ENCODE assay signal across 8 cellular contexts in genomic region chr16:67833418-67834241, GRCh38. TPM values are rescaled to one million over a fixed set of nuclear protein-coding genes. Genes with fewer than 3 reads are reported as not detected.
DNase-seq lines count a peak whose midpoint lies in the region; ATAC-seq, FAIRE-seq and TF ChIP-seq lines count a peak whose summit lies in the region.

No MANE protein-coding gene starts in this region.

- H3K27ac ChIP-seq in A549 (peak overlapping the region; percentile 79 to 91), brain microvascular endothelial cell (peak overlapping the region; percentile 69), skeletal muscle tissue (ENCODE audit: low read depth, low read length) (peak overlapping the region; percentile 70)

- peaks cover 6% of the 10 kb centered on the region; the same call in 1 of the 3 replicates for H3K4me1 ChIP-seq in A549
- H3K4me1 ChIP-seq in skeletal muscle tissue (ENCODE audit: control insufficient read depth in 3 of 3, insufficient read depth in 3 of 3, low read length in 3 of 3), result peaks cover 13 to 17% (median 14%) of the 10 kb centered on the region in 3 donors

- DNase-seq in A549 (ENCODE audit: low read depth in 1 of 2, low spot score in 1 of 2), result peak; percentile 86 to 97
- peak; percentile 77 for DNase-seq in NCI-H2107 (lab: John Stamatoyannopoulos, UW)
- DNase-seq in UCSD-AML1 (lab: John Stamatoyannopoulos, UW; ENCODE audit: unreplicated experiment), result peak; percentile 91
- peak; percentile 89 for DNase-seq in brain microvascular endothelial cell

- peak; percentile 23 for FAIRE-seq in A549 (lab: Jason Lieb, UNC)

- CTCF ChIA-PET in A549 (lab: Yijun Ruan, JAX), result interaction anchor here (0.8 to 15.0 kb wide), 5 partner anchors 10 to 95 kb away, joined by 4 to 187 read pairs (median 8); no protein-coding TSS in a partner anchor

- TF ChIP-seq POLR2A in A549 (IDR thresholded peaks at IDR 0.05; ENCODE audit: low read length), result peak; percentile 76

- TF ChIP-seq EP300 in A549 (IDR thresholded peaks at IDR 0.05), result no peak

- H3K4me2 ChIP-seq in A549, result peak overlapping the region; percentile 96

- H3K36me3 ChIP-seq in brain microvascular endothelial cell (replicated peaks), result peaks cover 34% of the 10 kb centered on the region
- peaks cover 30 to 34% (median 32%) of the 10 kb centered on the region in 3 donors for H3K36me3 ChIP-seq in skeletal muscle tissue (ENCODE audit: control insufficient read depth in 3 of 3, insufficient read depth in 3 of 3, low read length in 3 of 3)

- POLR2A ChIA-PET in A549 (lab: Yijun Ruan, JAX), result interaction anchor here (0.8 to 1.2 kb wide), 5 partner anchors 12 to 114 kb away, joined by 3 to 6 read pairs (median 4); partner anchors contain the start of genes GFOD2, RANBP10 and TSNAXIP1

- in situ Hi-C loops in brain microvascular endothelial cell (cut with HindIII; ENCODE audit: low pct_ligation_motif_present, low sequenced_read_pairs), result no loop called here

- no peaks in the 10 kb centered on the region for H3K27me3 ChIP-seq in brain microvascular endothelial cell (replicated peaks)
- no peaks in the 10 kb centered on the region for H3K27me3 ChIP-seq in skeletal muscle tissue (ENCODE audit: control insufficient read depth in 3 of 3, insufficient read depth in 3 of 3, low read length in 3 of 3)

- H3K4me3 ChIP-seq in A549, result peak overlapping the region; percentile 79
- peak overlapping the region; percentile 73 for H3K4me3 ChIP-seq in brain microvascular endothelial cell (ENCODE audit: low read depth, low read length)
- H3K4me3 ChIP-seq in iPS-18c (ENCODE audit: insufficient read depth, low read depth, low read length), result peak overlapping the region; percentile 71
- peak overlapping the region; percentile 71 to 93 (median 88) for H3K4me3 ChIP-seq in skeletal muscle tissue (ENCODE audit: low read length in 3 of 3)

- peak overlapping the region; percentile 90 for H3K9ac ChIP-seq in skeletal muscle tissue (ENCODE audit: low read depth in 1 of 3, low read length in 3 of 3)

- 2% methylated on average over 27 of the region's 49 CpGs for WGBS in A549 (ENCODE audit: missing lambda C conversion rate)

- H3K9me3 ChIP-seq in A549 (no peaks in the 10 kb centered on the region), iPS-18c (ENCODE audit: control insufficient read depth, insufficient read depth, low read length) (no peaks in the 10 kb centered on the region), skeletal muscle tissue (ENCODE audit: control insufficient read depth in 3 of 3, low read length in 3 of 3) (no peaks in the 10 kb centered on the region)

- TF ChIP-seq RAD21 in A549 (conservative IDR thresholded peaks at IDR 0.05 in 1 of 2, IDR thresholded peaks at IDR 0.05 in 1 of 2), result no peak

- peak; percentile 99 for ATAC-seq in A549
- ATAC-seq in GM18858 (IDR thresholded peaks at IDR 0.05; ENCODE audit: unreplicated experiment), result peak; percentile 97
- ATAC-seq in HG03064 (IDR thresholded peaks at IDR 0.05; ENCODE audit: low read depth, unreplicated experiment), result peak; percentile 93

- TF ChIP-seq CTCF in A549 (IDR thresholded peaks at IDR 0.05), result no peak
- TF ChIP-seq CTCF in brain microvascular endothelial cell (IDR thresholded peaks at IDR 0.05; ENCODE audit: low read depth, low read length, missing control alignments), result no peak

TF ChIP-seq in A549, 52 proteins besides CTCF, POLR2A, EP300 and RAD21 (continues in another document):
- TF ChIP-seq BCL3 (IDR thresholded peaks at IDR 0.05) (peak; percentile 31; the same call in 1 of the 3 replicates), RCOR1 (IDR thresholded peaks at IDR 0.05; ENCODE audit: low read depth, low read length) (no peak), JUN (IDR thresholded peaks at IDR 0.05) (peak in 1 of 2 experiments; percentile 42; a peak in 1 of 5 replicates), KDM5A (IDR thresholded peaks at IDR 0.05) (peak; percentile 66), HEYL (CRISPR knock-in tag; IDR thresholded peaks at IDR 0.05) (no peak), PHF8 (IDR thresholded peaks at IDR 0.05; ENCODE audit: borderline replicate concordance, low read depth) (peak; percentile 74; the same call in 1 of the 2 replicates), CBX8 (IDR thresholded peaks at IDR 0.05) (no peak), FOSL2 (IDR thresholded peaks at IDR 0.05) (no peak), FOSL2 (CRISPR knock-in tag; IDR thresholded peaks at IDR 0.05) (no peak), CHD4 (IDR thresholded peaks at IDR 0.05; ENCODE audit: borderline replicate concordance) (no peak), CHD2 (IDR thresholded peaks at IDR 0.05; ENCODE audit: low read length, partially characterized antibody) (peak; percentile 98), REST (IDR thresholded peaks at IDR 0.05) (peak; percentile 96), TP53 (CRISPR knock-in tag; IDR thresholded peaks at IDR 0.05) (no peak), GATA3 (IDR thresholded peaks at IDR 0.05; ENCODE audit: borderline replicate concordance) (peak; percentile 70), HDAC2 (IDR thresholded peaks at IDR 0.05) (no peak)

RNA-seq across cellular contexts. Expression of gene THAP11, which starts 8.5 kb away (rescaled TPM):
- polyA plus RNA-seq in A549 (2011; rRNA removed) (33.2 and 44.0 TPM in 2 replicates), A549 (2017; fragmentation: RNase III; extraction: RNeasy Plus Mini Kit Qiagen cat#74134 plus additional on column Dnase treatment) (27.2 to 30.9 TPM (median 30.0 TPM) in 3 replicates)
- polyA plus RNA-seq in A549 (2012; cell fraction: cytosol; rRNA removed), result 56.9 and 68.8 TPM in 2 replicates
- polyA plus RNA-seq in A549 (2012; cell fraction: nucleus; rRNA removed), result 32.7 and 40.9 TPM in 2 replicates
- polyA minus RNA-seq in A549 (2011; rRNA and poly(A)+ RNA removed), result 22.3 and 22.6 TPM in 2 replicates
- 35.5 TPM for total RNA-seq in skeletal muscle tissue

RNA-seq across cellular contexts. Expression of gene NUTF2, which starts 13.1 kb away (rescaled TPM):
- polyA plus RNA-seq in A549 (2011; rRNA removed) (168 and 209 TPM in 2 replicates), A549 (2017; fragmentation: RNase III; extraction: RNeasy Plus Mini Kit Qiagen cat#74134 plus additional on column Dnase treatment) (270 to 301 TPM (median 287 TPM) in 3 replicates)
- polyA plus RNA-seq in A549 (2012; cell fraction: cytosol; rRNA removed), result 585 and 606 TPM in 2 replicates
- polyA plus RNA-seq in A549 (2012; cell fraction: nucleus; rRNA removed), result 173 and 271 TPM in 2 replicates
- polyA minus RNA-seq in A549 (2011; rRNA and poly(A)+ RNA removed), result 446 and 461 TPM in 2 replicates
- total RNA-seq in skeletal muscle tissue, result 94.5 TPM

RNA-seq across cellular contexts. Expression of gene CENPT, which starts 13.9 kb away (rescaled TPM):
- 18.2 and 19.1 TPM in 2 replicates for polyA plus RNA-seq in A549 (2011; rRNA removed)
- polyA plus RNA-seq in A549 (2012; cell fraction: cytosol; rRNA removed), result 40.2 and 42.7 TPM in 2 replicates
- polyA plus RNA-seq in A549 (2012; cell fraction: nucleus; rRNA removed), result 322 and 345 TPM in 2 replicates
- 35.9 to 40.3 TPM (median 36.9 TPM) in 3 replicates for polyA plus RNA-seq in A549 (2017; fragmentation: RNase III; extraction: RNeasy Plus Mini Kit Qiagen cat#74134 plus additional on column Dnase treatment)
- polyA minus RNA-seq in A549 (2011; rRNA and poly(A)+ RNA removed), result 23.4 and 24.1 TPM in 2 replicates
- total RNA-seq in skeletal muscle tissue, result 14.6 TPM

RNA-seq across cellular contexts. Expression of gene TSNAXIP1, which starts 26.9 kb away (rescaled TPM):
- 0.68 and 0.78 TPM in 2 replicates for polyA plus RNA-seq in A549 (2011; rRNA removed)
- 0.43 and 0.63 TPM in 2 replicates for polyA plus RNA-seq in A549 (2012; cell fraction: cytosol; rRNA removed)
- 3.5 and 5.0 TPM in 2 replicates for polyA plus RNA-seq in A549 (2012; cell fraction: nucleus; rRNA removed)
- 0.97 to 1.2 TPM (median 1.1 TPM) in 3 replicates for polyA plus RNA-seq in A549 (2017; fragmentation: RNase III; extraction: RNeasy Plus Mini Kit Qiagen cat#74134 plus additional on column Dnase treatment)
- polyA minus RNA-seq in A549 (2011; rRNA and poly(A)+ RNA removed), result 0.58 and 0.73 TPM in 2 replicates
- 0.52 TPM for total RNA-seq in skeletal muscle tissue

RNA-seq across cellular contexts. Expression of gene RANBP10, which starts 27.3 kb away (rescaled TPM):
- polyA plus RNA-seq in A549 (2011; rRNA removed) (9.8 and 11.1 TPM in 2 replicates), A549 (2017; fragmentation: RNase III; extraction: RNeasy Plus Mini Kit Qiagen cat#74134 plus additional on column Dnase treatment) (6.9 to 7.5 TPM (median 7.5 TPM) in 3 replicates)
- 10.0 and 11.9 TPM in 2 replicates for polyA plus RNA-seq in A549 (2012; cell fraction: cytosol; rRNA removed)
- polyA plus RNA-seq in A549 (2012; cell fraction: nucleus; rRNA removed), result 25.2 and 27.5 TPM in 2 replicates
- 14.4 and 16.0 TPM in 2 replicates for polyA minus RNA-seq in A549 (2011; rRNA and poly(A)+ RNA removed)
- total RNA-seq in skeletal muscle tissue, result 4.7 TPM

Comparison
In these comparisons a context has a peak if more than half of its experiments do, and no peak if none do; other contexts are left out.
1. Peak in every context shown above with its lines: DNase-seq, ATAC-seq, H3K4me3 ChIP-seq and H3K27ac ChIP-seq.